22 cellular contexts compared by ENCODE assay signal in genomic region chr15:60012695-60013094, GRCh38. TPM values are rescaled to one million over a fixed set of nuclear protein-coding genes. Genes with fewer than 3 reads are reported as not detected.
"Had no signal": no experiment of that assay in that cellular context is flagged by ENCODE, and none has a peak within 500 bp of the region (broad histone marks: within the 10 kb centered on the region; RNA-seq: fewer than 3 reads in every experiment).

No MANE protein-coding gene starts in this region.

- FAIRE-seq: HTR-8/SVneo had no signal

- H3K27ac ChIP-seq: HL-60, KMS-11, RWPE1 had no signal

- H3K9ac ChIP-seq: KMS-11, SK-N-SH had no signal

- DNase-seq: Kasumi-1, MM.1S, NCI-H1092 treated with DMSO at 0.1 percent for 48 hours, NCI-H1436, NCI-H187, NCI-H2029, NCI-H2081 treated with DMSO at 0.1 percent for 48 hours, NCI-H2171, NCI-H226, NCI-H446, NCI-H510A, NCI-H524 treated with DMSO at 0.1 percent for 48 hours, NCI-H69, NCI-H774, SHP77, SK-N-SH had no signal

- H3K9me3 ChIP-seq: SK-N-SH had no signal

- H3K4me2 ChIP-seq: KMS-11, SK-N-SH had no signal

RNA-seq across cellular contexts. Expression of gene FOXB1, which starts 8.6 kb away (rescaled TPM):
- total RNA-seq: M059J, SK-MEL-5 had no signal
- polyA plus RNA-seq: SK-N-SH had no signal
